Comparison of ENCODE assay signal across 9 cellular contexts in the genomic region with DNA sequence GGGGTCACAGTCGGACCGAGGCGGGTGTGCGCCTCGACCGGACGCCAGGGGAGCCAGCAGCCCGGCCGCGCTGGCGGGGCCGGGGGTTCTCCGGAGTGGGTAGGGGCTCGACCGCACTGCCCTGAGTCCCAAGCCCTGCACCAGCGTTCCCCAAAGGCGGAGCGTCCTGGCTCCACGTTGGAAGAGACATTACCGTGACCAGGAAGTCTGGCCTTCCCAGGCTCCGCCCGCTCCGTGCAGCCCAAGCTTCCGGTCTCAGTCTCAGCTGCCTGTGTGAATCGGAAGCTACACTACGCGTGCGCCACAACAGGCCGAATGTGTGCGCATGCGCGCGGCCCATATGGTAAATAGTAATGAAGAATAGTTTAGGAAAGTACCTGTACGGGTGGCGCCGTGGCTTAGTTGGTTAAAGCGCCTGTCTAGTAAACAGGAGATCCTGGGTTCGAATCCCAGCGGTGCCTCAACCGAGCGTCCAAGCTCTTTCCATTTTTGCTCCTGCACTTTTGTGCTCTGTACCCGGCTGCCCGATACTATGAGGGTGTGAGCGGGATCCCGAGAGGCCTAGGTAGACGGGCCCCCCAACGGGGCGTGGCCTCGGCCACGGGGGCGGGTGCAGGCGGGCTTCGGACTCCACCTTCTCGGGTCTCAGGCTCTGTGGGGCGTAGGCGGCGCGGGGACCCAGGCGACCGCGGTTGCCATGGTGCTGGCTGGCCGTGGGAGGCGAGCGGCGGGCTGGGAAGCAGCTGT. TPM values are rescaled to one million over a fixed set of nuclear protein-coding genes. Genes with fewer than 3 reads are reported as not detected.
A peak's percentile ranks its signal among the peaks of the same experiment; 100 is the strongest.
DNase-seq lines count a peak whose midpoint lies in the region; ATAC-seq lines count a peak whose summit lies in the region.
"Had no signal": no experiment of that assay in that cellular context is flagged by ENCODE, and none has a peak within 500 bp of the region (broad histone marks: within the 10 kb centered on the region; RNA-seq: fewer than 3 reads in every experiment).

No MANE protein-coding gene starts in this region.

- peak; percentile 75 for ATAC-seq in GM19043 (IDR thresholded peaks at IDR 0.05; ENCODE audit: low read depth, unreplicated experiment)
- peak; percentile 87 for ATAC-seq in HG03378 (IDR thresholded peaks at IDR 0.05; ENCODE audit: unreplicated experiment)

- H3K27ac ChIP-seq in cingulate gyrus (ENCODE audit: low read depth, low read length): peak overlapping the region; percentile 89

- peak; percentile 97 for DNase-seq in Ammon's horn (ENCODE audit: low spot score)
- peak; percentile 95 for DNase-seq in NCI-H460 (ENCODE audit: extremely low read depth, low read depth)
- DNase-seq in activated CD4-positive, alpha-beta T cell treated with anti-CD3 and anti-CD28 coated beads for 24 hours (ENCODE audit: low read depth in 2 of 2): peak; percentile 93 to 96
- DNase-seq in kidney tubule cell (ENCODE audit: low spot score): peak; percentile 99
- peak; percentile 80 to 98 (median 93) for DNase-seq in stimulated activated CD4-positive, alpha-beta T cell treated with anti-CD3 and anti-CD28 coated beads, Interleukin-1b, Interleukin-23, amount 100 ng/mL, for 24 hours (ENCODE audit: low read depth in 4 of 4, low spot score in 1 of 4)

RNA-seq across cellular contexts. Expression of gene LRP3, which starts 17.3 kb away (rescaled TPM):
- total RNA-seq in NCI-H460 (2014; rRNA removed; shearing (Covaris generic)): 9.9 and 10.4 TPM in 2 replicates
- polyA plus RNA-seq in NCI-H460 (2014; cell fraction: nucleus; rRNA removed): 48.0 and 66.6 TPM in 2 replicates

RNA-seq across cellular contexts. Expression of gene WDR88, which starts 44.9 kb away (rescaled TPM):
- 0.20 TPM in 1 of 2 replicates, not detected in the other for total RNA-seq in NCI-H460 (2014; rRNA removed; shearing (Covaris generic))
- polyA plus RNA-seq in NCI-H460 (2014; cell fraction: nucleus; rRNA removed): not detected in 2 replicates
- total RNA-seq: subcutaneous adipose tissue had no signal

RNA-seq across cellular contexts. Expression of gene SLC7A10, which starts 48.8 kb away (rescaled TPM):
- total RNA-seq in NCI-H460 (2014; rRNA removed; shearing (Covaris generic)): not detected in 2 replicates
- polyA plus RNA-seq in NCI-H460 (2014; cell fraction: nucleus; rRNA removed): not detected in 2 replicates

Comparison
In these comparisons a context has a peak if more than half of its experiments do, and no peak if none do; other contexts are left out.
1. Peak in every context shown above with its lines: DNase-seq, ATAC-seq and H3K27ac ChIP-seq.